Comparison of ENCODE assay signal across 10 cellular contexts in the genomic region with DNA sequence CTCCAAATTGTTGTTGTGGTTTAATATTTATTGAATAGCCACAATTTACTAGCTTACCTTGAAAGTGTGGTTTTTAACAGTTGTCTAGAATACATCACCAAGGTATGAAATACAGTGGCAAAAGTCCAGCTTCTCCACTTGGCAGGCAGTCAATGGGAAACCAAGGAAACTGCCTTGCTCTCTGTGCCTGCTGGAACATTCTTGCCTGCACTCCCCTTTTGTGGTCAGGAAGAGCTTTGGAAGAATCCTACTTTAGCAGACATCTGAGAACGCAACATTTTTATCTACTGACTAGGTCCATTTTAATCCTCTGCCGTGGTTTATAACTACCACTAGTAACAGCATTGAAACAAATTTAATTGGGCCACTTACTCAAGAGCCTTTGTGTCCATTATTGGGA.
DNase-seq lines count a peak whose midpoint lies in the region; ATAC-seq and TF ChIP-seq lines count a peak whose summit lies in the region.
"Had no signal": no experiment of that assay in that cellular context is flagged by ENCODE, and none has a peak within 500 bp of the region (broad histone marks: within the 10 kb centered on the region; RNA-seq: fewer than 3 reads in every experiment).

No MANE protein-coding gene starts in this region.

- CTCF ChIA-PET in PC-3 (lab: Charles Lee) = no interaction called here
- CTCF ChIA-PET in activated CD4-positive, alpha-beta T cell treated with anti-CD3 and anti-CD28 coated beads, Interleukin-2, amount 10 ng/mL, durations not matched to agents 7 days and 5 days (lab: Charles Lee) = no interaction called here

- no peak overlapping the region for H3K9ac ChIP-seq in PC-3 (ENCODE audit: low read length)

- H3K9me2 ChIP-seq in PC-3 (replicated peaks; ENCODE audit: low read length) = no peaks in the 10 kb centered on the region

- no peak overlapping the region for H3K4me3 Mint-ChIP-seq in activated T-cell treated with anti-CD3 and anti-CD28 coated beads, Interleukin-2, amount 50 U/mL, for 4 hours
- no peak overlapping the region for H3K4me3 Mint-ChIP-seq in activated CD4-positive, alpha-beta T cell treated with anti-CD3 and anti-CD28 coated beads, Interleukin-2, amount 10 ng/mL, durations not matched to agents 7 days and 5 days
- H3K4me3 Mint-ChIP-seq: nephron had no signal

- H3K27ac ChIP-seq in PC-3 (ENCODE audit: low read length) (no peak overlapping the region), vagina (no peak overlapping the region)

- H3K36me3 Mint-ChIP-seq in activated T-cell treated with anti-CD3 and anti-CD28 coated beads, Interleukin-2, amount 50 U/mL, for 4 hours (ENCODE audit: insufficient read depth) = no peaks in the 10 kb centered on the region
- no peaks in the 10 kb centered on the region for H3K36me3 Mint-ChIP-seq in activated CD4-positive, alpha-beta T cell treated with anti-CD3 and anti-CD28 coated beads, Interleukin-2, amount 10 ng/mL, durations not matched to agents 7 days and 5 days (ENCODE audit: low read depth)

- no peak for TF ChIP-seq CTCF in PC-3 (conservative IDR thresholded peaks at IDR 0.05; ENCODE audit: low read depth, low read length)
- no peak for TF ChIP-seq CTCF in vagina (IDR thresholded peaks at IDR 0.05)

- intact Hi-C loops in PC-3 (cut with micrococcal nuclease) (no loop called here), vagina (cut with DNase I) (no loop called here)

- no peaks in the 10 kb centered on the region for H3K79me2 ChIP-seq in PC-3 (ENCODE audit: low read length)

- no peak overlapping the region for H2AFZ ChIP-seq in PC-3 (ENCODE audit: low read length)

- H3K4me2 ChIP-seq in PC-3 (ENCODE audit: low read length) = no peak overlapping the region

- H3K27ac Mint-ChIP-seq in activated CD4-positive, alpha-beta T cell treated with anti-CD3 and anti-CD28 coated beads, Interleukin-2, amount 10 ng/mL, durations not matched to agents 7 days and 5 days = no peak overlapping the region

- H3K4me3 ChIP-seq in PC-3 (ENCODE audit: low read length) (no peak overlapping the region), skeletal muscle cell (ENCODE audit: low read depth, low read length) (no peak overlapping the region), vagina (no peak overlapping the region)

- no TSS peak for BruUV-seq in PC-3 (replicated peaks; lab: Mats Ljungman, UMichigan)

- no peak for TF ChIP-seq POLR2A in vagina (IDR thresholded peaks at IDR 0.05)

- H4K20me1 ChIP-seq in PC-3 (ENCODE audit: low read length) = no peaks in the 10 kb centered on the region

- peak; percentile 43 for ATAC-seq in PC-3
- peak; percentile 60 for ATAC-seq in esophagus mucosa
- no peak for ATAC-seq in activated T-cell treated with anti-CD3 and anti-CD28 coated beads, Interleukin-2, amount 50 U/mL, for 4 hours
- no peak for ATAC-seq in HG03139 (IDR thresholded peaks at IDR 0.05; ENCODE audit: unreplicated experiment)

- no peaks in the 10 kb centered on the region for H3K36me3 ChIP-seq in PC-3 (ENCODE audit: low read depth, low read length)
- H3K36me3 ChIP-seq in vagina = no peaks in the 10 kb centered on the region

- H3K27me3 ChIP-seq in PC-3 (ENCODE audit: low read length) (no peaks in the 10 kb centered on the region), vagina (no peaks in the 10 kb centered on the region)

- H3K4me1 ChIP-seq in PC-3 (ENCODE audit: insufficient read depth, low read length) (no peaks in the 10 kb centered on the region), vagina (no peaks in the 10 kb centered on the region)

- H3K4me1 Mint-ChIP-seq in activated T-cell treated with anti-CD3 and anti-CD28 coated beads, Interleukin-2, amount 50 U/mL, for 4 hours (ENCODE audit: low read depth) = no peaks in the 10 kb centered on the region
- no peaks in the 10 kb centered on the region for H3K4me1 Mint-ChIP-seq in activated CD4-positive, alpha-beta T cell treated with anti-CD3 and anti-CD28 coated beads, Interleukin-2, amount 10 ng/mL, durations not matched to agents 7 days and 5 days
- H3K4me1 Mint-ChIP-seq: nephron had no signal

- POLR2A ChIA-PET in PC-3 (lab: Charles Lee; ENCODE audit: unreplicated experiment) = no interaction called here
- POLR2A ChIA-PET in activated CD4-positive, alpha-beta T cell treated with anti-CD3 and anti-CD28 coated beads, Interleukin-2, amount 10 ng/mL, durations not matched to agents 7 days and 5 days (lab: Charles Lee) = no interaction called here

- DNase-seq in GM04503 (ENCODE audit: low read depth) (peak; percentile 97), PC-3 (peak; percentile 40), skeletal muscle cell (ENCODE audit: low read depth) (peak; percentile 98), vagina (ENCODE audit: extremely low spot score in 2 of 2) (no peak)
- DNase-seq in activated T-cell treated with anti-CD3 and anti-CD28 coated beads, Interleukin-2, amount 50 U/mL, for 4 hours = no peak
- DNase-seq in activated CD4-positive, alpha-beta T cell treated with anti-CD3 and anti-CD28 coated beads, Interleukin-2, amount 10 ng/mL, durations not matched to agents 7 days and 5 days = no peak
- DNase-seq: NCI-H446 had no signal

- H3K27me3 Mint-ChIP-seq in activated T-cell treated with anti-CD3 and anti-CD28 coated beads, Interleukin-2, amount 50 U/mL, for 4 hours (ENCODE audit: low read depth) = no peaks in the 10 kb centered on the region
- no peaks in the 10 kb centered on the region for H3K27me3 Mint-ChIP-seq in activated CD4-positive, alpha-beta T cell treated with anti-CD3 and anti-CD28 coated beads, Interleukin-2, amount 10 ng/mL, durations not matched to agents 7 days and 5 days

- H3K9me3 ChIP-seq in PC-3 (ENCODE audit: low read length) (no peaks in the 10 kb centered on the region), vagina (no peaks in the 10 kb centered on the region)

- H3K9me3 Mint-ChIP-seq in activated T-cell treated with anti-CD3 and anti-CD28 coated beads, Interleukin-2, amount 50 U/mL, for 4 hours = no peaks in the 10 kb centered on the region
- H3K9me3 Mint-ChIP-seq in activated CD4-positive, alpha-beta T cell treated with anti-CD3 and anti-CD28 coated beads, Interleukin-2, amount 10 ng/mL, durations not matched to agents 7 days and 5 days = no peaks in the 10 kb centered on the region
- H3K9me3 Mint-ChIP-seq: nephron had no signal

- no peaks in the 10 kb centered on the region for H3F3A ChIP-seq in PC-3 (ENCODE audit: low read length, unreplicated experiment)

Comparison
In these comparisons a context has a peak if more than half of its experiments do, and no peak if none do; other contexts are left out.
1. DNase-seq: peak in GM04503 (single experiment), PC-3 (single experiment) and skeletal muscle cell (single experiment); none in vagina (0 of 2), activated T-cell treated with anti-CD3 and anti-CD28 coated beads, Interleukin-2, amount 50 U/mL, for 4 hours (single experiment) and activated CD4-positive, alpha-beta T cell treated with anti-CD3 and anti-CD28 coated beads, Interleukin-2, amount 10 ng/mL, durations not matched to agents 7 days and 5 days (single experiment).
2. ATAC-seq: peak in PC-3 (single experiment) and esophagus mucosa (single experiment); none in activated T-cell treated with anti-CD3 and anti-CD28 coated beads, Interleukin-2, amount 50 U/mL, for 4 hours (0 of 2) and HG03139 (single experiment).